ENCODE assay signal across 13 cellular contexts in the genomic region with DNA sequence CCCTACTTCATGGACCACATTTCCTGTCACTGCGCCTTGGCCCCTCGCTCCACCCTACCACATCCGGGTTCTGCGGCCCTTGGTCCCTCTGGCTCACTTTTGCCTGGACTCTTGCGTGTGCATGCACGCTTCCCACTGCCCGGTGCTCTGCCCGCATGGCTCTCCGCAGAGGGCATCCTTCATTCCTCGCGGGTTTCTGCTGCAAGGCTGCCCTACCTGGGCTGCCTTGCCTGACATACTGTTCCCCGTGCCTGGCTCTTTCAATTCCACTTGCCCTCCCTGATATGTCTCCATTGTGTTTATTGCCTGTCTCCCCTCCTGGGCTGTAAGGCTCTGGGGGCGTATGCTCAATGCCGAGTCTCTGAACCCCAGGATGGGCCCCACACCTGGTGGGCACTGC. TPM values are rescaled to one million over a fixed set of nuclear protein-coding genes. Genes with fewer than 3 reads are reported as not detected.
A peak's percentile ranks its signal among the peaks of the same experiment; 100 is the strongest.
DNase-seq lines count a peak whose midpoint lies in the region; ATAC-seq and TF ChIP-seq lines count a peak whose summit lies in the region.
"Had no signal": no experiment of that assay in that cellular context is flagged by ENCODE, and none has a peak within 500 bp of the region (broad histone marks: within the 10 kb centered on the region; RNA-seq: fewer than 3 reads in every experiment).

No MANE protein-coding gene starts in this region.

- no peaks in the 10 kb centered on the region for H3K27me3 Mint-ChIP-seq in activated naive CD8-positive, alpha-beta T cell
- H3K27me3 Mint-ChIP-seq in activated naive CD8-positive, alpha-beta T cell treated with anti-CD3 and anti-CD28 coated beads for 36 hours: no peaks in the 10 kb centered on the region
- no peaks in the 10 kb centered on the region for H3K27me3 Mint-ChIP-seq in activated T-helper 17 cell treated with anti-CD3 and anti-CD28 coated beads, Interleukin-2, amount 50 U/mL, for 72 hours
- H3K27me3 Mint-ChIP-seq: CD4-positive, CD25-positive, alpha-beta regulatory T cell had no signal

- peak overlapping the region; percentile 8 for H2BK5ac ChIP-seq in neuronal stem cell (ENCODE audit: low read length)

- no peak overlapping the region for H3K4me3 Mint-ChIP-seq in activated naive CD8-positive, alpha-beta T cell
- no peak overlapping the region for H3K4me3 Mint-ChIP-seq in activated naive CD8-positive, alpha-beta T cell treated with anti-CD3 and anti-CD28 coated beads for 36 hours
- H3K4me3 Mint-ChIP-seq in activated T-helper 17 cell treated with anti-CD3 and anti-CD28 coated beads, Interleukin-2, amount 50 U/mL, for 72 hours: no peak overlapping the region

- no peak overlapping the region for H3K4me2 ChIP-seq in neuronal stem cell (ENCODE audit: insufficient read depth, low read length, poor library complexity, severe bottlenecking)
- H3K4me2 ChIP-seq: BLaER1 treated with 17β-estradiol and CSF1 and Interleukin-3, amounts not matched to agents 10 nM and 100 nM had no signal

- no peaks in the 10 kb centered on the region for H3K27me3 ChIP-seq in neuronal stem cell (ENCODE audit: control insufficient read depth in 3 of 3, insufficient read depth in 3 of 3, low read depth in 1 of 3, low read length in 3 of 3)
- H3K27me3 ChIP-seq in vagina: no peaks in the 10 kb centered on the region
- H3K27me3 ChIP-seq: BLaER1 treated with 17β-estradiol and CSF1 and Interleukin-3, amounts not matched to agents 10 nM and 100 nM had no signal

- TF ChIP-seq CTCF in vagina (IDR thresholded peaks at IDR 0.05): no peak

- H3K36me3 ChIP-seq in neuronal stem cell (replicated peaks in 1 of 2; ENCODE audit: control insufficient read depth in 2 of 2, insufficient read depth in 2 of 2, low read length in 2 of 2): no peaks in the 10 kb centered on the region
- no peaks in the 10 kb centered on the region for H3K36me3 ChIP-seq in vagina

- H2AFZ ChIP-seq in neuronal stem cell (ENCODE audit: low read length): no peak overlapping the region

- intact Hi-C loops in vagina (cut with DNase I): no loop called here

- TF ChIP-seq POLR2A in vagina (IDR thresholded peaks at IDR 0.05): no peak

- H3K27ac Mint-ChIP-seq in activated naive CD8-positive, alpha-beta T cell: peak overlapping the region; percentile 18
- no peak overlapping the region for H3K27ac Mint-ChIP-seq in activated naive CD8-positive, alpha-beta T cell treated with anti-CD3 and anti-CD28 coated beads for 36 hours
- peak overlapping the region; percentile 6 for H3K27ac Mint-ChIP-seq in activated T-helper 17 cell treated with anti-CD3 and anti-CD28 coated beads, Interleukin-2, amount 50 U/mL, for 72 hours

- no peak overlapping the region for H3K4me3 ChIP-seq in neuronal stem cell (ENCODE audit: low read length in 2 of 2)
- no peak overlapping the region for H3K4me3 ChIP-seq in vagina
- H3K4me3 ChIP-seq: BLaER1 treated with 17β-estradiol and CSF1 and Interleukin-3, amounts not matched to agents 10 nM and 100 nM had no signal

- ATAC-seq in activated T-helper 17 cell treated with anti-CD3 and anti-CD28 coated beads, Interleukin-2, amount 50 U/mL, for 72 hours (replicated peaks): no peak
- ATAC-seq in HG03378 (IDR thresholded peaks at IDR 0.05; ENCODE audit: unreplicated experiment): no peak
- ATAC-seq: HCT116 had no signal

- DNase-seq in activated naive CD8-positive, alpha-beta T cell treated with anti-CD3 and anti-CD28 coated beads for 36 hours: no peak
- DNase-seq in neuronal stem cell (ENCODE audit: low spot score) (no peak), vagina (ENCODE audit: extremely low spot score in 2 of 2) (no peak), RPMI8226 (no peak)
- DNase-seq: ACHN; CD4-positive, CD25-positive, alpha-beta regulatory T cell; DMS53; GF-D8 had no signal

- no peak overlapping the region for H4K8ac ChIP-seq in neuronal stem cell (ENCODE audit: low read depth, low read length)

- H3K9ac ChIP-seq in neuronal stem cell (ENCODE audit: low read depth, low read length, poor library complexity): no peak overlapping the region
- H3K9ac ChIP-seq: BLaER1 treated with 17β-estradiol and CSF1 and Interleukin-3, amounts not matched to agents 10 nM and 100 nM had no signal

- peaks cover 15% of the 10 kb centered on the region for H3K36me3 Mint-ChIP-seq in activated naive CD8-positive, alpha-beta T cell
- H3K36me3 Mint-ChIP-seq in activated naive CD8-positive, alpha-beta T cell treated with anti-CD3 and anti-CD28 coated beads for 36 hours: peaks cover 2% of the 10 kb centered on the region
- peaks cover 57% of the 10 kb centered on the region for H3K36me3 Mint-ChIP-seq in activated T-helper 17 cell treated with anti-CD3 and anti-CD28 coated beads, Interleukin-2, amount 50 U/mL, for 72 hours (ENCODE audit: low read depth)

- no peak overlapping the region for H2BK12ac ChIP-seq in neuronal stem cell (ENCODE audit: low read length)

- H4K91ac ChIP-seq in neuronal stem cell (ENCODE audit: low read depth, low read length, poor library complexity): no peak overlapping the region

- no peaks in the 10 kb centered on the region for H3K9me3 Mint-ChIP-seq in activated naive CD8-positive, alpha-beta T cell (ENCODE audit: low read depth)
- no peaks in the 10 kb centered on the region for H3K9me3 Mint-ChIP-seq in activated naive CD8-positive, alpha-beta T cell treated with anti-CD3 and anti-CD28 coated beads for 36 hours
- H3K9me3 Mint-ChIP-seq in activated T-helper 17 cell treated with anti-CD3 and anti-CD28 coated beads, Interleukin-2, amount 50 U/mL, for 72 hours: no peaks in the 10 kb centered on the region
- H3K9me3 Mint-ChIP-seq: CD4-positive, CD25-positive, alpha-beta regulatory T cell had no signal

- no peaks in the 10 kb centered on the region for H3K79me1 ChIP-seq in neuronal stem cell (ENCODE audit: low read depth, low read length)

- no peak overlapping the region for H3K14ac ChIP-seq in neuronal stem cell (ENCODE audit: low read length)

- H3K9me3 ChIP-seq in neuronal stem cell (replicated peaks in 1 of 2; ENCODE audit: control insufficient read depth in 2 of 2, insufficient read depth in 1 of 2, low read depth in 1 of 2, low read length in 2 of 2) (peaks cover 0 to 1% of the 10 kb centered on the region in 2 donors), vagina (no peaks in the 10 kb centered on the region)

- H3K4ac ChIP-seq in neuronal stem cell (ENCODE audit: low read length): no peak overlapping the region

- H2BK120ac ChIP-seq in neuronal stem cell (ENCODE audit: low read depth, low read length): no peak overlapping the region

- H3K4me1 Mint-ChIP-seq in activated naive CD8-positive, alpha-beta T cell (ENCODE audit: low read depth): no peaks in the 10 kb centered on the region
- H3K4me1 Mint-ChIP-seq in activated naive CD8-positive, alpha-beta T cell treated with anti-CD3 and anti-CD28 coated beads for 36 hours: no peaks in the 10 kb centered on the region
- no peaks in the 10 kb centered on the region for H3K4me1 Mint-ChIP-seq in activated T-helper 17 cell treated with anti-CD3 and anti-CD28 coated beads, Interleukin-2, amount 50 U/mL, for 72 hours

- no peak overlapping the region for H3K18ac ChIP-seq in neuronal stem cell (ENCODE audit: low read length)

- WGBS in neuronal stem cell (ENCODE audit: extremely low coverage in 2 of 2, insufficient read length in 2 of 2, insufficient replicate concordance in 1 of 2), 2 donors: no CpG with 5 or more reads among the region's 14 CpGs

- H3K23ac ChIP-seq in neuronal stem cell (ENCODE audit: low read depth, low read length, poor library complexity): no peak overlapping the region

- H3K4me1 ChIP-seq in neuronal stem cell (ENCODE audit: control insufficient read depth in 2 of 2, insufficient read depth in 1 of 2, low read depth in 1 of 2, low read length in 2 of 2) (no peaks in the 10 kb centered on the region), vagina (peaks cover 13% of the 10 kb centered on the region)
- H3K4me1 ChIP-seq: BLaER1 treated with 17β-estradiol and CSF1 and Interleukin-3, amounts not matched to agents 10 nM and 100 nM had no signal

- no peak overlapping the region for H2BK15ac ChIP-seq in neuronal stem cell (ENCODE audit: low read length)

- H2AK5ac ChIP-seq in neuronal stem cell (ENCODE audit: low read depth, low read length): no peak overlapping the region

- no peak overlapping the region for H3K27ac ChIP-seq in neuronal stem cell (replicated peaks; ENCODE audit: low read length)
- peak overlapping the region; percentile 62 for H3K27ac ChIP-seq in vagina
- H3K27ac ChIP-seq: BLaER1 treated with 17β-estradiol and CSF1 and Interleukin-3, amounts not matched to agents 10 nM and 100 nM had no signal

RNA-seq across cellular contexts. Expression of a gene that starts 26.4 kb away (rescaled TPM):
- total RNA-seq in activated naive CD8-positive, alpha-beta T cell treated with anti-CD3 and anti-CD28 coated beads for 36 hours: 10 to 100 TPM; 30.2 to 31.3 TPM
- 10 to 100 TPM; 13.0 to 59.1 TPM for total RNA-seq in activated T-helper 17 cell treated with anti-CD3 and anti-CD28 coated beads, Interleukin-2, amount 50 U/mL, for 72 hours
- polyA plus RNA-seq in neuronal stem cell (2013, experiment 1 of 2): 3.2 TPM
- 3.5 TPM for polyA plus RNA-seq in neuronal stem cell (2013, experiment 2 of 2)
- 13.5 TPM for total RNA-seq in vagina

RNA-seq across cellular contexts. Expression of a gene that starts 37.8 kb away (rescaled TPM):
- 100 to 1,000 TPM; 108 to 109 TPM for total RNA-seq in activated naive CD8-positive, alpha-beta T cell treated with anti-CD3 and anti-CD28 coated beads for 36 hours
- total RNA-seq in activated T-helper 17 cell treated with anti-CD3 and anti-CD28 coated beads, Interleukin-2, amount 50 U/mL, for 72 hours: 10 to 100 TPM; 14.2 to 32.5 TPM
- polyA plus RNA-seq in neuronal stem cell (2013, experiment 1 of 2): 0.91 TPM
- 0.75 TPM for polyA plus RNA-seq in neuronal stem cell (2013, experiment 2 of 2)
- 16.7 TPM for total RNA-seq in vagina
